9 cellular contexts compared by ENCODE assay signal in the genomic region with DNA sequence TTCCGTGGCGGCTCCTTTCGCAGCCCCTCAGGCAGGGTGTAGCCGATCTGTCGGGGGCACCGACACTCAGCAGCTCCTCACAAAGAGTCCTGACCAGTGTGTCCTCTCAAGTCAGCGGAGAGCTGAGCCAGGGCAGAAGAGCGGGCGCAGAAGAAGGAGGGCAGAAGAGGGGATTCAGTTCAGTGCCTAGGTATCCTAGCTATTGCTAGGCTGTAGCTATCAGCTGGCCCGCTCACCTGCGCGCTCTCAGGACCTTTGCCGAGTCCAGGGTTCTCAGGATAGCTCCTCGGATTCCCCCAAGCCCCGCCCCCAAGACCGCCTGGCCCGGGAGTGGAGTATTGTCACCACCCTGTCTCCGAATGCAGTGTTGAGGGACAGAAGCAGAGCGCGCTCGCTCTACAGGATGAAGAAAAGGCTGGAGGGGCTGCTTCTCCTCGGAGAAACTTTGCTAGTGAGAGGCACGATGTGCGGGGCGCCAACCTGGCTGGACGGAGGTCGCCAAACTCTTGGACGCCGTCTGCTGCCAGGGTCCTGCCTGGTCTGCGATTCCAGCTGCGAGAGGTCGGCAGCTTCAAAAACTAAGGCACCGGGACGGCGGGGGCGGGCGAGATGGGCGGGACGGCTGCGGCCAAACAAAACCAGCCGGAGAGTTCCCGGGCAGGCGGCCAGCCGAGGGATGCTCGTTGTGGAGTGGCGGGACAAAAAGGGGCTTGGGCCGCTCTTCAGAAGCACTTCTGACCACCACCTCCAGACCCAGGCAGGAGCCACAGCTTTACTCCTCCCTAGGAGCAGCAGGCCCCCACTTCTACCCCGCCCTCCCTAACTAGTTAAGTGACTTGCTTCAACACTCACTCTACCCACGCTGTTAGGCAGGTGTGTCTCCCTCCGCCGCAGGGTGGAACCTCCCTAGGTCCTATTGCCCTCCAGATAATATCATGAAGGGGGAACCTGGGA. TPM values are rescaled to one million over a fixed set of nuclear protein-coding genes. Genes with fewer than 3 reads are reported as not detected.
DNase-seq lines count a peak whose midpoint lies in the region; ATAC-seq and TF ChIP-seq lines count a peak whose summit lies in the region.
"Had no signal": no experiment of that assay in that cellular context is flagged by ENCODE, and none has a peak within 500 bp of the region (broad histone marks: within the 10 kb centered on the region; RNA-seq: fewer than 3 reads in every experiment).

A gene (minus strand): TSS at position 258 of the 954 bp plus-strand sequence. CDS start 613 bp downstream, outside the sequence.

- peak; percentile 73 for ATAC-seq in HG03103 (IDR thresholded peaks at IDR 0.05; ENCODE audit: low read depth, unreplicated experiment)

- peaks cover 0 to 3% (median 0%) of the 10 kb centered on the region in 6 donors for H3K9me3 Mint-ChIP-seq in immature natural killer cell

- TF ChIP-seq CTCF in ascending aorta (IDR thresholded peaks at IDR 0.05): no peak

- no peak within 1 kb of the TSS for H3K27ac ChIP-seq in ascending aorta

- H3K4me3 Mint-ChIP-seq in immature natural killer cell: peak within 1 kb of the TSS; percentile 76 to 84 (median 82)

- peak within 1 kb of the TSS; percentile 62 to 64 for H3K4me3 ChIP-seq in ascending aorta

- H3K27me3 ChIP-seq in ascending aorta: no peaks in the 10 kb centered on the region

- intact Hi-C loops in ascending aorta (cut with DNase I): no loop called here

- no peaks in the 10 kb centered on the region for H3K9me3 ChIP-seq in ascending aorta

- H3K27ac Mint-ChIP-seq in immature natural killer cell: no peak within 1 kb of the TSS

- DNase-seq in NCI-H2227 (lab: John Stamatoyannopoulos, UW; ENCODE audit: unreplicated experiment) (peak; percentile 21), NCI-H2227 treated with DMSO at 0.1 percent for 48 hours (lab: John Stamatoyannopoulos, UW) (no peak), RPMI8226 (peak; percentile 77), ascending aorta (ENCODE audit: low spot score in 2 of 2) (no peak), immature natural killer cell (no peak), globus pallidus (ENCODE audit: low spot score) (no peak)
- peak; percentile 13 to 33 for DNase-seq in stimulated activated CD4-positive, alpha-beta T cell treated with anti-CD3 and anti-CD28 coated beads, Interleukin-1b, Interleukin-23, amount 100 ng/mL, for 4 hours (ENCODE audit: low read depth in 2 of 2)

- H3K4me1 ChIP-seq in ascending aorta: no peaks in the 10 kb centered on the region

- H3K36me3 Mint-ChIP-seq in immature natural killer cell: peaks cover 0 to 9% (median 0%) of the 10 kb centered on the region in 3 donors

- H3K4me1 Mint-ChIP-seq in immature natural killer cell: peaks cover 9 to 11% of the 10 kb centered on the region in 2 donors

- H3K36me3 ChIP-seq in ascending aorta: no peaks in the 10 kb centered on the region

- peaks cover 4 to 22% (median 8%) of the 10 kb centered on the region in 3 donors for H3K27me3 Mint-ChIP-seq in immature natural killer cell (ENCODE audit: low read depth in 3 of 3)

RNA-seq across cellular contexts. Expression of the gene that starts here (rescaled TPM):
- not detected for total RNA-seq in ascending aorta
- not detected for polyA plus RNA-seq in immature natural killer cell
- total RNA-seq: frontal cortex had no signal

Comparison
In these comparisons a context has a peak if more than half of its experiments do, and no peak if none do; other contexts are left out.
1. DNase-seq: peak in NCI-H2227 (single experiment), RPMI8226 (single experiment) and stimulated activated CD4-positive, alpha-beta T cell treated with anti-CD3 and anti-CD28 coated beads, Interleukin-1b, Interleukin-23, amount 100 ng/mL, for 4 hours (2 of 2); none in NCI-H2227 treated with DMSO at 0.1 percent for 48 hours (single experiment), ascending aorta (0 of 2), immature natural killer cell (0 of 3) and globus pallidus (single experiment).